8 cellular contexts compared by ENCODE assay signal in genomic region chr20:63858393-63859165, GRCh38. TPM values are rescaled to one million over a fixed set of nuclear protein-coding genes. Genes with fewer than 3 reads are reported as not detected.
DNase-seq lines count a peak whose midpoint lies in the region; ATAC-seq and TF ChIP-seq lines count a peak whose summit lies in the region.

No MANE protein-coding gene starts in this region.

- DNase-seq in H7 (peak; percentile 89), T-cell (peak in 1 of 34 experiments; percentile 21), foreskin fibroblast (peak; percentile 35 to 70), retinal pigment epithelial cell (ENCODE audit: low read depth) (no peak), GM19238 (ENCODE audit: insufficient read length, low spot score) (no peak), occipital lobe (lab: John Stamatoyannopoulos, UW) (no peak)

- CTCF ChIA-PET in T-cell (lab: Charles Lee): no interaction called here

- POLR2A ChIA-PET in T-cell (lab: Charles Lee): no interaction called here

- TF ChIP-seq CTCF in foreskin fibroblast (IDR thresholded peaks at IDR 0.05; ENCODE audit: low read depth, low read length) (peak; percentile 38), retinal pigment epithelial cell (conservative IDR thresholded peaks at IDR 0.05; ENCODE audit: low read depth, low read length) (peak; percentile 51)

- H3K27me3 Mint-ChIP-seq in T-cell: no peaks in the 10 kb centered on the region

- H3K36me3 Mint-ChIP-seq in T-cell: peaks cover 9% of the 10 kb centered on the region

- peaks cover 2% of the 10 kb centered on the region; the same call in 1 of the 2 replicates for H3K27me3 ChIP-seq in H7 (ENCODE audit: control insufficient read depth, insufficient read depth, low read length)

- H3K36me3 ChIP-seq in H7 (replicated peaks; ENCODE audit: control insufficient read depth, insufficient read depth, low read length): peaks cover 5% of the 10 kb centered on the region

- H3K27ac Mint-ChIP-seq in T-cell: peak overlapping the region; percentile 83 to 85

- H3K4me1 Mint-ChIP-seq in T-cell: peaks cover 28 to 33% (median 32%) of the 10 kb centered on the region in 3 donors

- H3K4me3 ChIP-seq in H7 (ENCODE audit: insufficient read depth, low read depth, low read length) (peak overlapping the region; percentile 15; the same call in 1 of the 2 replicates), foreskin fibroblast (ENCODE audit: low read depth in 1 of 2, low read length in 2 of 2) (no peak overlapping the region), retinal pigment epithelial cell (ENCODE audit: low read length) (no peak overlapping the region)

- ATAC-seq in T-cell (replicated peaks in 1 of 4) (peak; percentile 22 to 35 (median 32)), HG03280 (IDR thresholded peaks at IDR 0.05; ENCODE audit: unreplicated experiment) (no peak), HG03520 (IDR thresholded peaks at IDR 0.05; ENCODE audit: unreplicated experiment) (no peak)

- H3K9me3 Mint-ChIP-seq in T-cell: no peaks in the 10 kb centered on the region

- peak overlapping the region in 2 of 3 donors; percentile 34 to 67 for H3K4me3 Mint-ChIP-seq in T-cell

RNA-seq across cellular contexts. Expression of gene ABHD16B, which starts 2.7 kb away (rescaled TPM):
- total RNA-seq in H7 (2014; rRNA removed; shearing (Covaris generic)): not detected in 2 replicates
- total RNA-seq in T-cell (not detected), occipital lobe (not detected)

RNA-seq across cellular contexts. Expression of gene TPD52L2, which starts 6.5 kb away (rescaled TPM):
- 76.0 and 79.3 TPM in 2 replicates for total RNA-seq in H7 (2014; rRNA removed; shearing (Covaris generic))
- total RNA-seq in T-cell (10 to 100 TPM; 27.8 to 44.1 (median 39.3) TPM), occipital lobe (20.3 TPM)

RNA-seq across cellular contexts. Expression of gene ZBTB46, which starts 27.5 kb away (rescaled TPM):
- 13.5 and 20.0 TPM in 2 replicates for total RNA-seq in H7 (2014; rRNA removed; shearing (Covaris generic))
- total RNA-seq in T-cell: under 1 TPM; 0.20 to 0.95 (median 0.30) TPM
- total RNA-seq in occipital lobe: 21.5 TPM

RNA-seq across cellular contexts. Expression of gene DNAJC5, which starts 36.3 kb away (rescaled TPM):
- total RNA-seq in H7 (2014; rRNA removed; shearing (Covaris generic)): 29.2 and 30.8 TPM in 2 replicates
- 10 to 100 TPM; 35.4 to 63.7 (median 54.9) TPM for total RNA-seq in T-cell
- total RNA-seq in occipital lobe: 99.7 TPM

Comparison
In these comparisons a context has a peak if more than half of its experiments do, and no peak if none do; other contexts are left out.
1. DNase-seq: peak in H7 (single experiment) and foreskin fibroblast (2 of 2); none in retinal pigment epithelial cell (single experiment), GM19238 (single experiment) and occipital lobe (single experiment).
2. ATAC-seq: peak in T-cell (4 of 4); none in HG03280 (single experiment) and HG03520 (single experiment).